In genomic region chr1:44031051-44031899, GRCh38 we compare ENCODE assay signal across 8 cellular contexts. TPM values are rescaled to one million over a fixed set of nuclear protein-coding genes. Genes with fewer than 3 reads are reported as not detected.
DNase-seq lines count a peak whose midpoint lies in the region; ATAC-seq, FAIRE-seq and TF ChIP-seq lines count a peak whose summit lies in the region.

Gene SLC6A9 (minus strand): TSS chr1:44031462. CDS start chr1:44024277, 7,185 bp downstream.

- H3K27ac ChIP-seq in GM23338 (ENCODE audit: low read depth) (peak within 1 kb of the TSS; percentile 98), OCI-LY7 (ENCODE audit: low read depth, low read length, poor library complexity, severe bottlenecking) (peak within 1 kb of the TSS; percentile 86), pancreas (peak within 1 kb of the TSS; percentile 45 to 89 (median 70))

- CTCF ChIA-PET in OCI-LY7 (lab: Charles Lee; ENCODE audit: unreplicated experiment): interaction anchor here (0.6 to 1.7 kb wide), 4 partner anchors 13 to 792 kb away, joined by 3 to 12 read pairs (median 8); no protein-coding TSS in a partner anchor

- H3K4me1 ChIP-seq in GM23338 (ENCODE audit: insufficient read depth) (peaks cover 24% of the 10 kb centered on the region), OCI-LY7 (ENCODE audit: insufficient read depth, low read length, poor library complexity, severe bottlenecking) (peaks cover 43% of the 10 kb centered on the region), pancreas (peaks cover 0 to 15% (median 0%) of the 10 kb centered on the region in 3 donors)

- peak; percentile 42 for ATAC-seq in GM23338
- ATAC-seq in pancreas: peak; percentile 27 to 57 (median 37)
- no peak for ATAC-seq in HG03139 (IDR thresholded peaks at IDR 0.05; ENCODE audit: unreplicated experiment)

- peaks cover 30% of the 10 kb centered on the region for H3K79me2 ChIP-seq in GM23338 (replicated peaks; ENCODE audit: insufficient read depth)
- no peaks in the 10 kb centered on the region for H3K79me2 ChIP-seq in OCI-LY7 (ENCODE audit: insufficient read depth, low read depth, low read length)

- H3K27ac Mint-ChIP-seq in GM23338: peak within 1 kb of the TSS; percentile 95

- H2AFZ ChIP-seq in GM23338 (peak within 1 kb of the TSS; percentile 49; the same call in 1 of the 2 replicates), OCI-LY7 (ENCODE audit: low read length) (peak within 1 kb of the TSS; percentile 73)

- peaks cover 10% of the 10 kb centered on the region for H3K27me3 Mint-ChIP-seq in GM23338 (ENCODE audit: insufficient read depth, low read depth, poor library complexity)

- peaks cover 23% of the 10 kb centered on the region for H3F3A ChIP-seq in GM23338 (replicated peaks; ENCODE audit: low read depth)

- H3K9me3 Mint-ChIP-seq in GM23338: peaks cover 4% of the 10 kb centered on the region; the same call in 1 of the 3 replicates

- 2 to 4% methylated on average over 49 to 55 of the region's 55 CpGs for WGBS in pancreas, 2 donors

- H4K20me1 ChIP-seq in GM23338 (replicated peaks; ENCODE audit: insufficient read depth): no peaks in the 10 kb centered on the region; the same call in 1 of the 2 replicates
- no peaks in the 10 kb centered on the region for H4K20me1 ChIP-seq in OCI-LY7 (ENCODE audit: insufficient read depth, low read length)

- H3K9me2 ChIP-seq in GM23338 (ENCODE audit: insufficient read depth) (no peaks in the 10 kb centered on the region), OCI-LY7 (ENCODE audit: insufficient read depth, low read length) (no peaks in the 10 kb centered on the region)

- H3K9me3 ChIP-seq in OCI-LY7 (ENCODE audit: low read length) (no peaks in the 10 kb centered on the region), pancreas (no peaks in the 10 kb centered on the region)

- H3K27me3 ChIP-seq in GM23338 (ENCODE audit: insufficient read depth): no peaks in the 10 kb centered on the region
- no peaks in the 10 kb centered on the region for H3K27me3 ChIP-seq in pancreas

- POLR2A ChIA-PET in OCI-LY7 (lab: Charles Lee): interaction anchor here (0.6 to 1.1 kb wide), 4 partner anchors 11 to 85 kb away, joined by 3 to 4 read pairs (median 3); no protein-coding TSS in a partner anchor

- peaks cover 20% of the 10 kb centered on the region for H3K36me3 Mint-ChIP-seq in GM23338 (ENCODE audit: low read depth)

- H3K4me2 ChIP-seq in GM23338: peak within 1 kb of the TSS; percentile 90
- peak within 1 kb of the TSS; percentile 98 for H3K4me2 ChIP-seq in OCI-LY7 (ENCODE audit: low read length)

- TF ChIP-seq CTCF in GM23338 (conservative IDR thresholded peaks at IDR 0.05; ENCODE audit: low read depth in 2 of 2) (no peak), OCI-LY7 (conservative IDR thresholded peaks at IDR 0.05; ENCODE audit: low read length) (0 out of 2 replicates have a peak, but pooled peaks have one; percentile 6), pancreas (IDR thresholded peaks at IDR 0.05) (no peak)

- no TSS peak for BruUV-seq in OCI-LY7 (replicated peaks; lab: Mats Ljungman, UMichigan)

- H3K4me1 Mint-ChIP-seq in GM23338: peaks cover 47% of the 10 kb centered on the region

- no peak for FAIRE-seq in pancreas (lab: Jason Lieb, UNC)
- no peak for FAIRE-seq in urothelium cell line (lab: Jason Lieb, UNC)

- peak within 1 kb of the TSS; percentile 94 for H3K4me3 Mint-ChIP-seq in GM23338

- intact Hi-C loops in OCI-LY7 (cut with micrococcal nuclease; ENCODE audit: unreplicated experiment) (loop anchor here (2.0 kb wide), 1 partner anchor 380 kb away; the partner anchor contains the start of gene KDM4A), pancreas (cut with DNase I) (loop anchor here in 1 of 3 donors (10.0 kb wide), 1 partner anchor 266 kb away; no protein-coding TSS in a partner anchor)

- H3K4me3 ChIP-seq in GM23338 (peak within 1 kb of the TSS; percentile 98), OCI-LY7 (ENCODE audit: low read depth, low read length, poor library complexity, severe bottlenecking) (peak within 1 kb of the TSS; percentile 98), pancreas (peak within 1 kb of the TSS; percentile 67 to 94 (median 73))

- H3K36me3 ChIP-seq in GM23338 (ENCODE audit: insufficient read depth): no peaks in the 10 kb centered on the region; the same call in 1 of the 2 replicates
- H3K36me3 ChIP-seq in OCI-LY7 (ENCODE audit: insufficient read depth, low read length): no peaks in the 10 kb centered on the region
- H3K36me3 ChIP-seq in pancreas: no peaks in the 10 kb centered on the region

- peak; percentile 82 for DNase-seq in GM23338 (ENCODE audit: low spot score)
- DNase-seq in OCI-LY7 (ENCODE audit: low spot score): peak; percentile 70
- peak in 3 of 4 experiments; percentile 25 to 40 (median 31) for DNase-seq in activated naive CD4-positive, alpha-beta T cell (lab: John Stamatoyannopoulos, UW)
- DNase-seq in germinal center (ENCODE audit: low spot score): peak; percentile 36
- DNase-seq in pancreas: peak in 5 of 6 donors; percentile 64 to 82 (median 75)
- DNase-seq in urothelium cell line (ENCODE audit: low spot score): peak; percentile 76
- DNase-seq in NCI-H524 treated with DMSO at 0.1 percent for 48 hours (lab: John Stamatoyannopoulos, UW): no peak

TF ChIP-seq in GM23338, 12 proteins besides CTCF, POLR2A, EP300 and RAD21:
- peak; percentile 73 for TF ChIP-seq POLR2AphosphoS5 (IDR thresholded peaks at IDR 0.05; ENCODE audit: low read depth)
- TF ChIP-seq CREB1 (CRISPR knock-in tag; IDR thresholded peaks at IDR 0.05; ENCODE audit: low read depth): no peak
- no peak for TF ChIP-seq NANOG (IDR thresholded peaks at IDR 0.05; ENCODE audit: borderline replicate concordance)

RNA-seq across cellular contexts. Expression of gene SLC6A9, which starts in this region (rescaled TPM):
- 14.6 and 20.0 TPM in 2 replicates for total RNA-seq in GM23338 (2014; rRNA removed; shearing (Covaris generic))
- 12.2 and 14.4 TPM in 2 replicates for polyA plus RNA-seq in GM23338 (2016; fragmentation: Nextera tagmentation; extraction: Ambion mirVana)
- 7.0 and 8.2 TPM in 2 replicates for total RNA-seq in OCI-LY7 (2014; rRNA removed; shearing (Covaris generic))
- 21.8 and 22.4 TPM in 2 replicates for total RNA-seq in OCI-LY7 (2022)
- total RNA-seq in pancreas: 10 to 100 TPM in 1 of 6 donors, 1 to 10 TPM in 5; 1.9 to 23.4 (median 4.2) TPM
- polyA plus RNA-seq in pancreas: 1 to 10 TPM; 3.9 to 5.0 TPM
